Comparison of ENCODE assay signal across 8 cellular contexts in the genomic region with DNA sequence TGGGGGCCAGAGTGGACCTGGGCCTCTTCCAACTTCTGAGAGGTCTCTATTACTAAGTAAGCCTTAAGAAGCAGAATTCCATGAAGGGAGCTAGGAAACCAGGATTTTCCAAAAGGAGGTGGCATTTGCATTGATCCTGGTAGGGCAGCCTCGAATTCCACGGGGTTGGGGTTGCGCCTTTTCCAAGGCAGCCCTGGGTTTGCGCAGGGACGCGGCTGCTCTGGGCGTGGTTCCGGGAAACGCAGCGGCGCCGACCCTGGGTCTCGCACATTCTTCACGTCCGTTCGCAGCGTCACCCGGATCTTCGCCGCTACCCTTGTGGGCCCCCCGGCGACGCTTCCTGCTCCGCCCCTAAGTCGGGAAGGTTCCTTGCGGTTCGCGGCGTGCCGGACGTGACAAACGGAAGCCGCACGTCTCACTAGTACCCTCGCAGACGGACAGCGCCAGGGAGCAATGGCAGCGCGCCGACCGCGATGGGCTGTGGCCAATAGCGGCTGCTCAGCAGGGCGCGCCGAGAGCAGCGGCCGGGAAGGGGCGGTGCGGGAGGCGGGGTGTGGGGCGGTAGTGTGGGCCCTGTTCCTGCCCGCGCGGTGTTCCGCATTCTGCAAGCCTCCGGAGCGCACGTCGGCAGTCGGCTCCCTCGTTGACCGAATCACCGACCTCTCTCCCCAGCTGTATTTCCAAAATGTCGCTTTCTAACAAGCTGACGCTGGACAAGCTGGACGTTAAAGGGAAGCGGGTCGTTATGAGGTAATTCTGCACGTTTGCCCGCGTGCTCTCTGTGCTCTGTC. TPM values are rescaled to one million over a fixed set of nuclear protein-coding genes. Genes with fewer than 3 reads are reported as not detected.
A peak's percentile ranks its signal among the peaks of the same experiment; 100 is the strongest.
DNase-seq lines count a peak whose midpoint lies in the region; ATAC-seq, FAIRE-seq and TF ChIP-seq lines count a peak whose summit lies in the region.

A gene (plus strand): TSS at position 593 of the 791 bp plus-strand sequence. CDS start 93 bp downstream, at position 686.

- ATAC-seq in GM21515 (IDR thresholded peaks at IDR 0.05; ENCODE audit: unreplicated experiment): peak; percentile 95

- no peaks in the 10 kb centered on the region for H3K27me3 ChIP-seq in OCI-LY3 (ENCODE audit: low read depth, low read length)
- peaks cover 2 to 3% of the 10 kb centered on the region in 2 experiments for H3K27me3 ChIP-seq in endothelial cell of umbilical vein (ENCODE audit: control insufficient read depth in 2 of 2, insufficient read depth in 2 of 2, low read length in 2 of 2)

- dilution Hi-C loops in endothelial cell of umbilical vein (cut with MboI; ENCODE audit: extremely low pct_ligation_motif_present, low sequenced_read_pairs): no loop called here

- POLR2A ChIA-PET in endothelial cell of umbilical vein (lab: Charles Lee): no interaction called here

- no peaks in the 10 kb centered on the region for H3K9me1 ChIP-seq in endothelial cell of umbilical vein (replicated peaks; ENCODE audit: control insufficient read depth, extremely low read depth, insufficient read depth, low read length)

- FAIRE-seq in endothelial cell of umbilical vein (lab: Jason Lieb, UNC): peak; percentile 85

- TF ChIP-seq CTCF in OCI-LY3 (IDR thresholded peaks at IDR 0.05; ENCODE audit: low read depth, low read length) (no peak), endothelial cell of umbilical vein (IDR thresholded peaks at IDR 0.05; ENCODE audit: extremely low read depth in 1 of 2, insufficient read depth in 1 of 2, low read depth in 1 of 2, low read length in 2 of 2) (no peak)

- H4K20me1 ChIP-seq in OCI-LY3 (ENCODE audit: insufficient read depth, low read length) (peaks cover 40% of the 10 kb centered on the region), endothelial cell of umbilical vein (replicated peaks; ENCODE audit: control insufficient read depth, extremely low read depth, insufficient read depth, low read length) (peaks cover 13% of the 10 kb centered on the region)

- H3K36me3 ChIP-seq in OCI-LY3 (replicated peaks; ENCODE audit: low read depth, low read length): peaks cover 44% of the 10 kb centered on the region
- no peaks in the 10 kb centered on the region for H3K36me3 ChIP-seq in endothelial cell of umbilical vein (ENCODE audit: control insufficient read depth in 2 of 2, extremely low read depth in 1 of 2, insufficient read depth in 2 of 2, low read length in 2 of 2)

- CTCF ChIA-PET in endothelial cell of umbilical vein (lab: Charles Lee): no interaction called here

- H3K4me1 ChIP-seq in OCI-LY3 (ENCODE audit: low read length) (peaks cover 56% of the 10 kb centered on the region), endothelial cell of umbilical vein (ENCODE audit: control insufficient read depth, extremely low read depth, insufficient read depth, low read length) (peaks cover 33% of the 10 kb centered on the region)

- no TSS peak for BruUV-seq in endothelial cell of umbilical vein (replicated peaks; lab: Mats Ljungman, UMichigan)

- peak; percentile 92 for DNase-seq in D341Med (ENCODE audit: low spot score)
- peak; percentile 79 for DNase-seq in HuH-7 (ENCODE audit: low spot score)
- peak; percentile 82 for DNase-seq in activated T-cell treated with anti-CD3 and anti-CD28 coated beads for 1 hour (ENCODE audit: low read depth)
- DNase-seq in endothelial cell of umbilical vein (ENCODE audit: low read depth, low spot score): peak; percentile 97
- DNase-seq in middle frontal gyrus (ENCODE audit: extremely low spot score, low spot score): peak; percentile 86
- peak; percentile 84 to 87 for DNase-seq in stimulated activated CD8-positive, alpha-beta memory T cell treated with anti-CD3 and anti-CD28 coated beads, Interleukin-2, amount 100 ng/mL, for 48 hours (ENCODE audit: low read depth in 2 of 2)

- intact Hi-C loops in endothelial cell of umbilical vein (cut with micrococcal nuclease): loop anchor here (1.0 to 10.0 kb wide), 3 partner anchors 35 to 1019 kb away; a partner anchor contains a TSS

- H3K4me2 ChIP-seq in OCI-LY3 (ENCODE audit: low read length) (peak within 1 kb of the TSS; percentile 89), endothelial cell of umbilical vein (ENCODE audit: insufficient read depth, low read length) (peak within 1 kb of the TSS; percentile 92)

- H3K9ac ChIP-seq in OCI-LY3 (ENCODE audit: low read length): peak within 1 kb of the TSS; percentile 99
- peak within 1 kb of the TSS; percentile 99 for H3K9ac ChIP-seq in endothelial cell of umbilical vein (replicated peaks; ENCODE audit: extremely low read depth, insufficient read depth, low read length)

- no peaks in the 10 kb centered on the region for H3K9me3 ChIP-seq in OCI-LY3 (ENCODE audit: insufficient read depth, low read length)
- H3K9me3 ChIP-seq in endothelial cell of umbilical vein (replicated peaks; ENCODE audit: control insufficient read depth, insufficient read depth, low read length): no peaks in the 10 kb centered on the region

- H3K79me2 ChIP-seq in OCI-LY3 (ENCODE audit: low read length): peaks cover 49% of the 10 kb centered on the region
- H3K79me2 ChIP-seq in endothelial cell of umbilical vein (ENCODE audit: control insufficient read depth, insufficient read depth, low read length): peaks cover 48% of the 10 kb centered on the region

- peak within 1 kb of the TSS; percentile 78 for H2AFZ ChIP-seq in OCI-LY3 (ENCODE audit: low read depth, low read length)
- H2AFZ ChIP-seq in endothelial cell of umbilical vein (ENCODE audit: low read depth, low read length): no peak within 1 kb of the TSS

- peak; percentile 69 for TF ChIP-seq POLR2A in endothelial cell of umbilical vein (IDR thresholded peaks at IDR 0.05; ENCODE audit: low read depth, low read length)

- H3K27ac ChIP-seq in OCI-LY3 (ENCODE audit: low read length): peak within 1 kb of the TSS; percentile 81
- peak within 1 kb of the TSS; percentile 94 for H3K27ac ChIP-seq in endothelial cell of umbilical vein (ENCODE audit: insufficient read depth, low read depth, low read length)

- peak within 1 kb of the TSS; percentile 99 for H3K4me3 ChIP-seq in OCI-LY3 (ENCODE audit: low read length)
- H3K4me3 ChIP-seq in endothelial cell of umbilical vein (replicated peaks in 1 of 3; ENCODE audit: insufficient read depth in 1 of 3, low read depth in 1 of 3, low read length in 3 of 3): peak within 1 kb of the TSS; percentile 33 to 96 (median 71)

TF ChIP-seq in endothelial cell of umbilical vein, 7 proteins besides CTCF, POLR2A, EP300 and RAD21:
- TF ChIP-seq POLR2AphosphoS5 (IDR thresholded peaks at IDR 0.05; ENCODE audit: insufficient read depth, low read depth, low read length): peak; percentile 57
- TF ChIP-seq, protein P1, sequence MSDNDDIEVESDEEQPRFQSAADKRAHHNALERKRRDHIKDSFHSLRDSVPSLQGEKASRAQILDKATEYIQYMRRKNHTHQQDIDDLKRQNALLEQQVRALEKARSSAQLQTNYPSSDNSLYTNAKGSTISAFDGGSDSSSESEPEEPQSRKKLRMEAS (IDR thresholded peaks at IDR 0.05; ENCODE audit: insufficient read depth, insufficient read length): no peak
- TF ChIP-seq EZH2 (IDR thresholded peaks at IDR 0.05; ENCODE audit: borderline replicate concordance, low read depth, low read length, severe bottlenecking): no peak
- TF ChIP-seq GATA2 (IDR thresholded peaks at IDR 0.05; ENCODE audit: insufficient read depth, insufficient read length, low read depth, low read length): no peak
- TF ChIP-seq FOS (IDR thresholded peaks at IDR 0.05; ENCODE audit: borderline replicate concordance, insufficient read depth, low read length): peak; percentile 12
TF ChIP-seq in endothelial cell of umbilical vein: peak in this region for 2.

RNA-seq across cellular contexts. Expression of the gene that starts here (rescaled TPM):
- 377 and 392 TPM in 2 replicates for total RNA-seq in endothelial cell of umbilical vein
- polyA plus RNA-seq in endothelial cell of umbilical vein: 192 and 222 TPM in 2 replicates
- polyA plus RNA-seq in endothelial cell of umbilical vein (2011; cell fraction: cytosol; rRNA removed): 265 and 301 TPM in 2 replicates
- 185 and 275 TPM in 2 replicates for polyA plus RNA-seq in endothelial cell of umbilical vein (2011; cell fraction: nucleus; rRNA removed)
- 371 and 467 TPM in 2 replicates for polyA plus RNA-seq in endothelial cell of umbilical vein (2012)
- 231 and 294 TPM in 2 replicates for polyA minus RNA-seq in endothelial cell of umbilical vein
- 254 TPM for polyA minus RNA-seq in endothelial cell of umbilical vein (2011; cell fraction: cytosol; rRNA and poly(A)+ RNA removed)
- 41.9 and 62.8 TPM in 2 replicates for polyA minus RNA-seq in endothelial cell of umbilical vein (2011; cell fraction: nucleus; rRNA and poly(A)+ RNA removed)

Comparison
In these comparisons a context has a peak if more than half of its experiments do, and no peak if none do; other contexts are left out.
1. Peak in every context shown above with its lines: DNase-seq, ATAC-seq, H3K4me3 ChIP-seq and H3K27ac ChIP-seq.